In the genomic region with DNA sequence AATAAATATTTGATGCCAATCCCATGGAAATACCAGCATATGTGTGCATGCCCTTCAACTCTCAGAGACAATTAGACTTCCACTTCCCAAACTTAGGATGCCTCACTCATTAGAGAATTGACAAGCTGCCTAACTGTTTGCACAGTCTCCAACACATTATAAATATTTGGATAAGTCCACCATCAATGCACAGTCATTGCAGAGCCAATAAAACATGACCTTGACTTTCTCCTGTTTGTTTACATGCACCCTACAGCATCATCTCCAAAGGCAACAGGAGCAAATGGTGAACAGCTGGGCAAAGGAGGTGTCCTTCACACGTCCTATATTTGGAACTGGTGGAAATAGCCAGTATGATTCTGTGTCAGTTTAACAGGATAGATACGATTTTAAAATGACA, we compare ENCODE assay signal across 20 cellular contexts.
"Had no signal": no experiment of that assay in that cellular context is flagged by ENCODE, and none has a peak within 500 bp of the region (broad histone marks: within the 10 kb centered on the region; RNA-seq: fewer than 3 reads in every experiment).

No MANE protein-coding gene starts in this region.

- H3K4me3 ChIP-seq: MG63 had no signal

- ATAC-seq: T-cell had no signal

- H3K4me1 Mint-ChIP-seq: T-cell had no signal

- H3K36me3 Mint-ChIP-seq: T-cell had no signal

- H3K27ac Mint-ChIP-seq: T-cell had no signal

- H3K4me3 Mint-ChIP-seq: T-cell had no signal

- H3K9ac ChIP-seq: SK-N-SH had no signal

- DNase-seq: IMR-90, Karpas-422, KG1, MG63, NCI-H1092, NCI-H1105 treated with DMSO at 0.1 percent for 48 hours, NCI-H1417 treated with DMSO at 0.1 percent for 48 hours, NCI-H1694, NCI-H2029 treated with DMSO at 0.1 percent for 48 hours, NCI-H2171 treated with DMSO at 0.1 percent for 48 hours, NCI-H345, NCI-H446 treated with DMSO at 0.1 percent for 48 hours, NCI-H510A treated with DMSO at 0.1 percent for 48 hours, NCI-H526, NCI-H82, Right ventricle myocardium superior, RPMI8226, SK-N-SH, SW 1271, T-cell had no signal

- H3K27me3 ChIP-seq: MG63 had no signal

- H3K9me3 ChIP-seq: MG63, SK-N-SH had no signal

- H3K27me3 Mint-ChIP-seq: T-cell had no signal

- H3K36me3 ChIP-seq: MG63 had no signal
